Comparison of ENCODE assay signal across 13 cellular contexts in the genomic region with DNA sequence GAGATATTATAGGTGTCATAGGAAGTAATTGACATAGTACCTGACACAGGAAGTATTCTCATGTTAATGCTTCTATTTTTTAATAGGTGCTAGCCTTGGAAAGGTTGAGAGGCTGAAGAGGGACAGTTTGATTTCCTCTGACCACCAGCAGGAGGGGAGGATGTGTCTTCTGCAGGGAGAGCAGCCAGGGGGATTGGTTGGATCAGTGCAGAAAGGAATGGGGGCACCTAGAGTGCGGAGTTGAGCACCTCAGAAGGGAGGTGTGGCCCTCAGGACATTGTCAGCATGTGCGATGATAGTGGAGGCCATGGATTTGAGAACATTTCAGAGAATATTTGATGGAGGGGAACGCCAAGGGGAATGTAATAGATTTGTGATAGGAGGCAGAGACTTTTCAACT. TPM values are rescaled to one million over a fixed set of nuclear protein-coding genes. Genes with fewer than 3 reads are reported as not detected.
DNase-seq lines count a peak whose midpoint lies in the region; ATAC-seq, FAIRE-seq and TF ChIP-seq lines count a peak whose summit lies in the region.
"Had no signal": no experiment of that assay in that cellular context is flagged by ENCODE, and none has a peak within 500 bp of the region (broad histone marks: within the 10 kb centered on the region; RNA-seq: fewer than 3 reads in every experiment).

No MANE protein-coding gene starts in this region.

- H4K20me1 ChIP-seq in endothelial cell of umbilical vein (replicated peaks; ENCODE audit: control insufficient read depth, extremely low read depth, insufficient read depth, low read length), result peaks cover 20% of the 10 kb centered on the region
- H4K20me1 ChIP-seq in osteoblast (ENCODE audit: insufficient read depth, low read length), result peaks cover 90% of the 10 kb centered on the region

- ATAC-seq in activated T-cell treated with anti-CD3 and anti-CD28 coated beads, Interleukin-2, amount 50 U/mL, for 72 hours (replicated peaks in 1 of 2), result no peak
- no peak for ATAC-seq in activated T-cell treated with anti-CD3 and anti-CD28 coated beads, Interleukin-2, amount 50 U/mL, for 4 hours
- ATAC-seq in activated CD8-positive, alpha-beta T cell treated with anti-CD3 and anti-CD28 coated beads, Interleukin-2, amount 10 ng/mL, durations not matched to agents 7 days and 5 days, result no peak
- ATAC-seq in HG02852 (IDR thresholded peaks at IDR 0.05; ENCODE audit: unreplicated experiment) (no peak), omental fat pad (ENCODE audit: low FRiP score) (no peak)

- H3K36me3 ChIP-seq in endothelial cell of umbilical vein (ENCODE audit: control insufficient read depth in 2 of 2, extremely low read depth in 1 of 2, insufficient read depth in 2 of 2, low read length in 2 of 2), result peaks cover 5 to 19% of the 10 kb centered on the region in 2 experiments
- peaks cover 26% of the 10 kb centered on the region for H3K36me3 ChIP-seq in osteoblast (ENCODE audit: insufficient read depth, low read length)

- H3K27ac ChIP-seq in endothelial cell of umbilical vein (ENCODE audit: insufficient read depth, low read depth, low read length), result peak overlapping the region; percentile 34
- H3K27ac ChIP-seq in osteoblast (ENCODE audit: low read depth, low read length), result peak overlapping the region; percentile 13

- no peak overlapping the region for H3K4me3 Mint-ChIP-seq in activated T-cell treated with anti-CD3 and anti-CD28 coated beads, Interleukin-2, amount 50 U/mL, for 72 hours
- H3K4me3 Mint-ChIP-seq in activated T-cell treated with anti-CD3 and anti-CD28 coated beads, Interleukin-2, amount 50 U/mL, for 4 hours, result no peak overlapping the region
- no peak overlapping the region for H3K4me3 Mint-ChIP-seq in activated CD8-positive, alpha-beta T cell treated with anti-CD3 and anti-CD28 coated beads, Interleukin-2, amount 10 ng/mL, durations not matched to agents 7 days and 5 days

- H3K9ac ChIP-seq in endothelial cell of umbilical vein (replicated peaks; ENCODE audit: extremely low read depth, insufficient read depth, low read length), result no peak overlapping the region

- no peaks in the 10 kb centered on the region for H3K9me3 Mint-ChIP-seq in activated T-cell treated with anti-CD3 and anti-CD28 coated beads, Interleukin-2, amount 50 U/mL, for 72 hours
- H3K9me3 Mint-ChIP-seq in activated T-cell treated with anti-CD3 and anti-CD28 coated beads, Interleukin-2, amount 50 U/mL, for 4 hours, result no peaks in the 10 kb centered on the region
- H3K9me3 Mint-ChIP-seq in activated CD8-positive, alpha-beta T cell treated with anti-CD3 and anti-CD28 coated beads, Interleukin-2, amount 10 ng/mL, durations not matched to agents 7 days and 5 days (ENCODE audit: insufficient read depth), result no peaks in the 10 kb centered on the region

- TF ChIP-seq CTCF in endothelial cell of umbilical vein (IDR thresholded peaks at IDR 0.05; ENCODE audit: extremely low read depth in 1 of 2, insufficient read depth in 1 of 2, low read depth in 1 of 2, low read length in 2 of 2) (no peak), osteoblast (IDR thresholded peaks at IDR 0.05; ENCODE audit: extremely low read depth, low read depth, low read length) (no peak), omental fat pad (IDR thresholded peaks at IDR 0.05) (no peak)

- peak overlapping the region; percentile 26 for H3K4me2 ChIP-seq in endothelial cell of umbilical vein (ENCODE audit: insufficient read depth, low read length)
- H3K4me2 ChIP-seq in osteoblast (ENCODE audit: insufficient read depth, low read length), result no peak overlapping the region

- H3K79me2 ChIP-seq in endothelial cell of umbilical vein (ENCODE audit: control insufficient read depth, insufficient read depth, low read length) (peaks cover 98% of the 10 kb centered on the region), osteoblast (ENCODE audit: insufficient read depth, low read length) (peaks cover 94% of the 10 kb centered on the region)

- intact Hi-C loops in endothelial cell of umbilical vein (cut with micrococcal nuclease), result no loop called here

- DNase-seq in activated T-cell treated with anti-CD3 and anti-CD28 coated beads, Interleukin-2, amount 50 U/mL, for 72 hours, result no peak
- no peak for DNase-seq in activated T-cell treated with anti-CD3 and anti-CD28 coated beads, Interleukin-2, amount 50 U/mL, for 4 hours
- DNase-seq in activated CD8-positive, alpha-beta T cell treated with anti-CD3 and anti-CD28 coated beads, Interleukin-2, amount 10 ng/mL, durations not matched to agents 7 days and 5 days, result no peak
- DNase-seq in endothelial cell of umbilical vein (ENCODE audit: low read depth, low spot score) (no peak), osteoblast (ENCODE audit: insufficient read length, low spot score, missing footprints) (no peak), omental fat pad (ENCODE audit: low spot score) (no peak), NCI-H82 (lab: John Stamatoyannopoulos, UW) (no peak)
- DNase-seq: cortex of kidney; DMS153; MV-4-11; SHP77 treated with DMSO at 0.1 percent for 48 hours; stimulated activated naive CD4-positive, alpha-beta T cell had no signal

- TF ChIP-seq POLR2A in endothelial cell of umbilical vein (IDR thresholded peaks at IDR 0.05; ENCODE audit: low read depth, low read length), result no peak

- peaks cover 5 to 54% of the 10 kb centered on the region in 2 donors for H3K36me3 Mint-ChIP-seq in activated T-cell treated with anti-CD3 and anti-CD28 coated beads, Interleukin-2, amount 50 U/mL, for 72 hours (ENCODE audit: insufficient read depth in 2 of 2)
- peaks cover 48% of the 10 kb centered on the region for H3K36me3 Mint-ChIP-seq in activated T-cell treated with anti-CD3 and anti-CD28 coated beads, Interleukin-2, amount 50 U/mL, for 4 hours (ENCODE audit: insufficient read depth)
- peaks cover 82% of the 10 kb centered on the region for H3K36me3 Mint-ChIP-seq in activated CD8-positive, alpha-beta T cell treated with anti-CD3 and anti-CD28 coated beads, Interleukin-2, amount 10 ng/mL, durations not matched to agents 7 days and 5 days (ENCODE audit: low read depth)

- peaks cover 91% of the 10 kb centered on the region for H3K4me1 Mint-ChIP-seq in activated T-cell treated with anti-CD3 and anti-CD28 coated beads, Interleukin-2, amount 50 U/mL, for 72 hours (ENCODE audit: low read depth)
- H3K4me1 Mint-ChIP-seq in activated T-cell treated with anti-CD3 and anti-CD28 coated beads, Interleukin-2, amount 50 U/mL, for 4 hours (ENCODE audit: low read depth), result peaks cover 84% of the 10 kb centered on the region
- peaks cover 62% of the 10 kb centered on the region for H3K4me1 Mint-ChIP-seq in activated CD8-positive, alpha-beta T cell treated with anti-CD3 and anti-CD28 coated beads, Interleukin-2, amount 10 ng/mL, durations not matched to agents 7 days and 5 days (ENCODE audit: low read depth)

- peaks cover 39% of the 10 kb centered on the region for H3K4me1 ChIP-seq in endothelial cell of umbilical vein (ENCODE audit: control insufficient read depth, extremely low read depth, insufficient read depth, low read length)
- peaks cover 51% of the 10 kb centered on the region for H3K4me1 ChIP-seq in osteoblast (ENCODE audit: insufficient read depth, low read length)

- peak overlapping the region; percentile 78 for H3K27ac Mint-ChIP-seq in activated T-cell treated with anti-CD3 and anti-CD28 coated beads, Interleukin-2, amount 50 U/mL, for 72 hours
- H3K27ac Mint-ChIP-seq in activated CD8-positive, alpha-beta T cell treated with anti-CD3 and anti-CD28 coated beads, Interleukin-2, amount 10 ng/mL, durations not matched to agents 7 days and 5 days, result peak overlapping the region; percentile 71

- POLR2A ChIA-PET in activated CD8-positive, alpha-beta T cell treated with anti-CD3 and anti-CD28 coated beads, Interleukin-2, amount 10 ng/mL, durations not matched to agents 7 days and 5 days (lab: Charles Lee), result no interaction called here
- POLR2A ChIA-PET in endothelial cell of umbilical vein (lab: Charles Lee), result interaction anchor here (0.6 kb wide), 1 partner anchor 260 kb away, joined by 4 read pairs; no protein-coding TSS in a partner anchor

- no TSS peak for BruUV-seq in endothelial cell of umbilical vein (replicated peaks; lab: Mats Ljungman, UMichigan)

- no peaks in the 10 kb centered on the region for H3K27me3 ChIP-seq in endothelial cell of umbilical vein (ENCODE audit: control insufficient read depth in 2 of 2, insufficient read depth in 2 of 2, low read length in 2 of 2)
- no peaks in the 10 kb centered on the region for H3K27me3 ChIP-seq in osteoblast (ENCODE audit: insufficient read depth, low read length)

- dilution Hi-C loops in endothelial cell of umbilical vein (cut with MboI; ENCODE audit: extremely low pct_ligation_motif_present, low sequenced_read_pairs), result no loop called here

- H3K27me3 Mint-ChIP-seq in activated T-cell treated with anti-CD3 and anti-CD28 coated beads, Interleukin-2, amount 50 U/mL, for 72 hours (ENCODE audit: low read depth), result no peaks in the 10 kb centered on the region
- H3K27me3 Mint-ChIP-seq in activated T-cell treated with anti-CD3 and anti-CD28 coated beads, Interleukin-2, amount 50 U/mL, for 4 hours (ENCODE audit: low read depth), result no peaks in the 10 kb centered on the region
- H3K27me3 Mint-ChIP-seq in activated CD8-positive, alpha-beta T cell treated with anti-CD3 and anti-CD28 coated beads, Interleukin-2, amount 10 ng/mL, durations not matched to agents 7 days and 5 days (ENCODE audit: low read depth), result no peaks in the 10 kb centered on the region

- CTCF ChIA-PET in activated CD8-positive, alpha-beta T cell treated with anti-CD3 and anti-CD28 coated beads, Interleukin-2, amount 10 ng/mL, durations not matched to agents 7 days and 5 days (lab: Charles Lee), result interaction anchor here (1.2 to 2.4 kb wide), 4 partner anchors 12 to 25 kb away, joined by 3 to 9 read pairs (median 5); no protein-coding TSS in a partner anchor
- CTCF ChIA-PET in endothelial cell of umbilical vein (lab: Charles Lee), result interaction anchor here (0.7 to 1.2 kb wide), 2 partner anchors 24 to 25 kb away, joined by 3 read pairs; a partner anchor contains a TSS

- no peaks in the 10 kb centered on the region for H3K9me1 ChIP-seq in endothelial cell of umbilical vein (replicated peaks; ENCODE audit: control insufficient read depth, extremely low read depth, insufficient read depth, low read length)

- H3K9me3 ChIP-seq in endothelial cell of umbilical vein (replicated peaks; ENCODE audit: control insufficient read depth, insufficient read depth, low read length), result no peaks in the 10 kb centered on the region
- H3K9me3 ChIP-seq in osteoblast (ENCODE audit: low read depth, low read length), result no peaks in the 10 kb centered on the region

- H3K4me3 ChIP-seq in endothelial cell of umbilical vein (replicated peaks in 1 of 3; ENCODE audit: insufficient read depth in 1 of 3, low read depth in 1 of 3, low read length in 3 of 3), result no peak overlapping the region
- H3K4me3 ChIP-seq in osteoblast (ENCODE audit: insufficient read depth, low read length), result no peak overlapping the region

- H2AFZ ChIP-seq in endothelial cell of umbilical vein (ENCODE audit: low read depth, low read length) (no peak overlapping the region), osteoblast (ENCODE audit: low read length) (no peak overlapping the region)

- no peak for FAIRE-seq in endothelial cell of umbilical vein (lab: Jason Lieb, UNC)

RNA-seq across cellular contexts. Expression of a gene that starts 23.4 kb away (rescaled TPM):
- 10 to 100 TPM; 81.5 to 82.3 TPM for total RNA-seq in activated T-cell treated with anti-CD3 and anti-CD28 coated beads, Interleukin-2, amount 50 U/mL, for 72 hours
- total RNA-seq in activated T-cell treated with anti-CD3 and anti-CD28 coated beads, Interleukin-2, amount 50 U/mL, for 4 hours, result 10 to 100 TPM; 64.2 to 75.7 (median 70.0) TPM
- total RNA-seq in activated CD8-positive, alpha-beta T cell treated with anti-CD3 and anti-CD28 coated beads, Interleukin-2, amount 10 ng/mL, durations not matched to agents 7 days and 5 days, result 10 to 100 TPM; 55.8 to 60.4 TPM
- total RNA-seq in endothelial cell of umbilical vein (60.1 and 63.7 TPM in 2 replicates), osteoblast (86.3 and 93.4 TPM in 2 replicates), omental fat pad (10 to 100 TPM; 44.8 to 71.7 (median 57.6) TPM)
- polyA plus RNA-seq in endothelial cell of umbilical vein, result 11.6 and 15.7 TPM in 2 replicates
- 15.9 and 18.5 TPM in 2 replicates for polyA plus RNA-seq in endothelial cell of umbilical vein (2011; cell fraction: cytosol; rRNA removed)
- polyA plus RNA-seq in endothelial cell of umbilical vein (2011; cell fraction: nucleus; rRNA removed), result 20.5 and 27.5 TPM in 2 replicates
- polyA plus RNA-seq in endothelial cell of umbilical vein (2012), result 25.2 and 32.3 TPM in 2 replicates
- polyA minus RNA-seq in endothelial cell of umbilical vein, result 43.8 and 48.6 TPM in 2 replicates
- 28.6 TPM for polyA minus RNA-seq in endothelial cell of umbilical vein (2011; cell fraction: cytosol; rRNA and poly(A)+ RNA removed)
- polyA minus RNA-seq in endothelial cell of umbilical vein (2011; cell fraction: nucleus; rRNA and poly(A)+ RNA removed), result 28.1 and 40.5 TPM in 2 replicates
